In genomic region chr9:23851024-23851629, GRCh38 we compare ENCODE assay signal across 9 cellular contexts. TPM values are rescaled to one million over a fixed set of nuclear protein-coding genes. Genes with fewer than 3 reads are reported as not detected.
DNase-seq lines count a peak whose midpoint lies in the region; ATAC-seq and TF ChIP-seq lines count a peak whose summit lies in the region.
"Had no signal": no experiment of that assay in that cellular context is flagged by ENCODE, and none has a peak within 500 bp of the region (broad histone marks: within the 10 kb centered on the region; RNA-seq: fewer than 3 reads in every experiment).

No MANE protein-coding gene starts in this region.

- H3K36me3 ChIP-seq in ES-I3 (ENCODE audit: insufficient read depth, low read length): peaks cover under 1% of the 10 kb centered on the region; the same call in 1 of the 2 replicates

- H3K4me3 Mint-ChIP-seq in progenitor cell of endocrine pancreas (ENCODE audit: low read depth): peak overlapping the region; percentile 78
- H3K4me3 Mint-ChIP-seq: activated CD8-positive, alpha-beta T cell treated with anti-CD3 and anti-CD28 coated beads for 36 hours had no signal

- peak overlapping the region; percentile 83; the same call in 1 of the 2 replicates for H3K9ac ChIP-seq in ES-I3 (ENCODE audit: low read depth, low read length)

- H3K36me3 Mint-ChIP-seq in progenitor cell of endocrine pancreas (ENCODE audit: insufficient read depth): no peaks in the 10 kb centered on the region

- intact Hi-C loops in left cardiac atrium (cut with DNase I): no loop called here

- H3K9me3 ChIP-seq in ES-I3 (ENCODE audit: control insufficient read depth, insufficient read depth, low read length): no peaks in the 10 kb centered on the region

- no peaks in the 10 kb centered on the region; the same call in 1 of the 2 replicates for H3K4me1 ChIP-seq in ES-I3 (ENCODE audit: insufficient read depth, low read length)

- H3K27me3 Mint-ChIP-seq in progenitor cell of endocrine pancreas: peaks cover 50% of the 10 kb centered on the region

- no peaks in the 10 kb centered on the region for H3K9me3 Mint-ChIP-seq in progenitor cell of endocrine pancreas (ENCODE audit: low read depth)

- ATAC-seq in left cardiac atrium (peak; percentile 63 to 98), HG03280 (IDR thresholded peaks at IDR 0.05; ENCODE audit: unreplicated experiment) (no peak), HG03045 (IDR thresholded peaks at IDR 0.05; ENCODE audit: unreplicated experiment) (no peak)
- ATAC-seq: activated CD8-positive, alpha-beta T cell treated with anti-CD3 and anti-CD28 coated beads for 36 hours had no signal

- peak; percentile 11 for DNase-seq in RPMI7951 (ENCODE audit: low read depth)
- peak; percentile 20 for DNase-seq in left cardiac atrium
- DNase-seq in progenitor cell of endocrine pancreas (ENCODE audit: low spot score, unreplicated experiment): peak; percentile 35
- no peak for DNase-seq in NCI-H1436 (lab: John Stamatoyannopoulos, UW)
- no peak for DNase-seq in KG1 (lab: John Stamatoyannopoulos, UW)
- DNase-seq: activated CD8-positive, alpha-beta T cell treated with anti-CD3 and anti-CD28 coated beads for 36 hours had no signal

- peak overlapping the region; percentile 17 for H3K27ac Mint-ChIP-seq in progenitor cell of endocrine pancreas
- H3K27ac Mint-ChIP-seq: activated CD8-positive, alpha-beta T cell treated with anti-CD3 and anti-CD28 coated beads for 36 hours had no signal

- TF ChIP-seq CTCF in progenitor cell of endocrine pancreas (IDR thresholded peaks at IDR 0.05; ENCODE audit: unreplicated experiment): no peak

- peaks cover 14% of the 10 kb centered on the region for H3K4me1 Mint-ChIP-seq in progenitor cell of endocrine pancreas (ENCODE audit: low read depth)

RNA-seq across cellular contexts. Expression of gene ELAVL2, which starts 25.1 kb away (rescaled TPM):
- total RNA-seq in RPMI7951 (2014; rRNA removed; shearing (Covaris generic)): 0.98 and 1.1 TPM in 2 replicates
- total RNA-seq in left cardiac atrium (not detected), progenitor cell of endocrine pancreas (1.7 and 2.2 TPM in 2 replicates)
- total RNA-seq: activated CD8-positive, alpha-beta T cell treated with anti-CD3 and anti-CD28 coated beads for 36 hours had no signal

Comparison
In these comparisons a context has a peak if more than half of its experiments do, and no peak if none do; other contexts are left out.
1. DNase-seq: peak in RPMI7951 (single experiment), left cardiac atrium (single experiment) and progenitor cell of endocrine pancreas (single experiment); none in NCI-H1436 (single experiment) and KG1 (single experiment).
2. ATAC-seq: peak in left cardiac atrium (2 of 2); none in HG03280 (single experiment) and HG03045 (single experiment).